Comparison of ENCODE assay signal across 3 cellular contexts in genomic region chr20:34750484-34750883, GRCh38.
"Had no signal": no experiment of that assay in that cellular context is flagged by ENCODE, and none has a peak within 500 bp of the region (broad histone marks: within the 10 kb centered on the region; RNA-seq: fewer than 3 reads in every experiment).

No MANE protein-coding gene starts in this region.

- ATAC-seq: GM12878 had no signal

- H3K4me3 ChIP-seq: GM12878 had no signal

- DNase-seq: GDM1, GF-D8 had no signal
